In genomic region chr13:80139196-80139595, GRCh38 we compare ENCODE assay signal across 29 cellular contexts.
"Had no signal": no experiment of that assay in that cellular context is flagged by ENCODE, and none has a peak within 500 bp of the region (broad histone marks: within the 10 kb centered on the region; RNA-seq: fewer than 3 reads in every experiment).

No MANE protein-coding gene starts in this region.

- H3K27ac Mint-ChIP-seq: natural killer cell; neural progenitor cell; progenitor cell of endocrine pancreas; stimulated activated effector memory CD8-positive, alpha-beta T cell treated with anti-CD3 and anti-CD28 coated beads, Interleukin-12 subunit alpha, Interleukin-12 subunit beta, amount 100 ng/mL, for 72 hours; stimulated activated naive CD8-positive, alpha-beta T cell treated with anti-CD3 and anti-CD28 coated beads, Interleukin-15, amount 100 ng/mL, for 72 hours; type B pancreatic cell had no signal

- H3K4me2 ChIP-seq: neural progenitor cell had no signal

- H3K4me1 ChIP-seq: parathyroid adenoma, right lobe of liver, uterus had no signal

- H3K4me3 Mint-ChIP-seq: natural killer cell; nephron; neural progenitor cell; stimulated activated effector memory CD8-positive, alpha-beta T cell treated with anti-CD3 and anti-CD28 coated beads, Interleukin-12 subunit alpha, Interleukin-12 subunit beta, amount 100 ng/mL, for 72 hours; stimulated activated naive CD8-positive, alpha-beta T cell treated with anti-CD3 and anti-CD28 coated beads, Interleukin-15, amount 100 ng/mL, for 72 hours; type B pancreatic cell had no signal

- H3K4me1 Mint-ChIP-seq: natural killer cell; stimulated activated effector memory CD8-positive, alpha-beta T cell treated with anti-CD3 and anti-CD28 coated beads, Interleukin-12 subunit alpha, Interleukin-12 subunit beta, amount 100 ng/mL, for 72 hours; stimulated activated naive CD8-positive, alpha-beta T cell treated with anti-CD3 and anti-CD28 coated beads, Interleukin-15, amount 100 ng/mL, for 72 hours had no signal

- H3K27ac ChIP-seq: neural progenitor cell, ovary, parathyroid adenoma, psoas muscle, right lobe of liver, sigmoid colon, suprapubic skin, testis, tibial artery, transverse colon, upper lobe of right lung, uterus had no signal

- H3K9me3 ChIP-seq: ovary, psoas muscle, right lobe of liver, sigmoid colon, suprapubic skin, testis, tibial artery, transverse colon, upper lobe of right lung, uterus had no signal

- H3K9me3 Mint-ChIP-seq: natural killer cell; nephron; stimulated activated effector memory CD8-positive, alpha-beta T cell treated with anti-CD3 and anti-CD28 coated beads, Interleukin-12 subunit alpha, Interleukin-12 subunit beta, amount 100 ng/mL, for 72 hours; stimulated activated naive CD8-positive, alpha-beta T cell treated with anti-CD3 and anti-CD28 coated beads, Interleukin-15, amount 100 ng/mL, for 72 hours; type B pancreatic cell had no signal

- H3K9ac ChIP-seq: neural progenitor cell, parathyroid adenoma had no signal

- H3K79me2 ChIP-seq: parathyroid adenoma had no signal

- H3K27me3 Mint-ChIP-seq: progenitor cell of endocrine pancreas; stimulated activated naive CD8-positive, alpha-beta T cell treated with anti-CD3 and anti-CD28 coated beads, Interleukin-15, amount 100 ng/mL, for 72 hours; type B pancreatic cell had no signal

- FAIRE-seq: small intestine had no signal

- DNase-seq: natural killer cell; occipital lobe; ovary; posterior cingulate gyrus; psoas muscle; right cardiac atrium; right lobe of liver; sigmoid colon; small intestine; stimulated activated CD4-positive, alpha-beta T cell treated with anti-CD3 and anti-CD28 coated beads, Interleukin-15, amount 100 ng/mL, for 24 hours; stimulated activated CD4-positive, alpha-beta T cell treated with anti-CD3 and anti-CD28 coated beads, Interleukin-2, amount 100 ng/mL, for 24 hours; stimulated activated CD4-positive, alpha-beta T cell treated with anti-CD3 and anti-CD28 coated beads, Interleukin-2, amount 100 ng/mL, for 48 hours; stimulated activated CD4-positive, alpha-beta T cell treated with anti-CD3 and anti-CD28 coated beads, Interleukin-4, amount 100 ng/mL, for 24 hours; stimulated activated naive CD4-positive, alpha-beta T cell; stimulated activated naive CD8-positive, alpha-beta T cell treated with anti-CD3 and anti-CD28 coated beads, Interleukin-15, amount 100 ng/mL, for 72 hours; stimulated activated naive CD8-positive, alpha-beta T cell treated with anti-CD3 and anti-CD28 coated beads, Interleukin-15, Interleukin-2, amounts not matched to agents 100 U/mL and 50 U/mL, for 24 hours; substantia nigra; testis; tibial artery; transverse colon; upper lobe of right lung; uterus had no signal

- H2AFZ ChIP-seq: neural progenitor cell, parathyroid adenoma had no signal

- H3K27me3 ChIP-seq: neural progenitor cell, ovary, right lobe of liver, sigmoid colon, suprapubic skin, testis, tibial artery, transverse colon, upper lobe of right lung, uterus had no signal

- ATAC-seq: natural killer cell; psoas muscle; right cardiac atrium; right lobe of liver; stimulated activated effector memory CD8-positive, alpha-beta T cell treated with anti-CD3 and anti-CD28 coated beads, Interleukin-12 subunit alpha, Interleukin-12 subunit beta, amount 100 ng/mL, for 72 hours; stimulated activated naive CD8-positive, alpha-beta T cell treated with anti-CD3 and anti-CD28 coated beads, Interleukin-15, amount 100 ng/mL, for 72 hours; stimulated activated naive CD8-positive, alpha-beta T cell treated with anti-CD3 and anti-CD28 coated beads, Interleukin-15, Interleukin-2, amounts not matched to agents 100 U/mL and 50 U/mL, for 24 hours; upper lobe of right lung had no signal

- H3K4me3 ChIP-seq: neural progenitor cell, ovary, psoas muscle, right lobe of liver, sigmoid colon, suprapubic skin, testis, tibial artery, transverse colon, upper lobe of right lung, uterus had no signal

- H3K36me3 Mint-ChIP-seq: natural killer cell; stimulated activated effector memory CD8-positive, alpha-beta T cell treated with anti-CD3 and anti-CD28 coated beads, Interleukin-12 subunit alpha, Interleukin-12 subunit beta, amount 100 ng/mL, for 72 hours; type B pancreatic cell had no signal

- H3K36me3 ChIP-seq: neural progenitor cell, ovary, right lobe of liver, sigmoid colon, suprapubic skin, tibial artery, transverse colon, upper lobe of right lung, uterus had no signal
